In the genomic region with DNA sequence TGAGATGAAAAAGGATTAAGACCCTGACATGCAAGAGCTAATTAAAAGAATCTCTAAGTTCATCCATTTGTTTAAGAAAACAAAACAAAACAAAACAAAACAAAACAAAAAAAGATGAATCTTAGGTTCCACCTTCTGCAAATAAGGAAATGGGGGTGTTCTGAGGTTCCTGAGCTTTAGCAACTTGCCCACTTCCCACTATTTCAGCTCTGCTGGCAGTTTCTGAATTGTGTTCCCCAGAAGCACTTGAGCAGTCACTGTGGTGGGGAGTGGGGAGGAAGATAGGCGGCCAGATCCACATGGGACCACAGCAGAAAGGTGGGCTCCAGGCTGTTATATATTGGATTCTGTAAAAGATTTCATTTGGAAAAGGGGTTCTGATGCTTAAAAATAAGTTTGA, we compare ENCODE assay signal across 15 cellular contexts. TPM values are rescaled to one million over a fixed set of nuclear protein-coding genes. Genes with fewer than 3 reads are reported as not detected.
DNase-seq lines count a peak whose midpoint lies in the region; ATAC-seq and TF ChIP-seq lines count a peak whose summit lies in the region.
"Had no signal": no experiment of that assay in that cellular context is flagged by ENCODE, and none has a peak within 500 bp of the region (broad histone marks: within the 10 kb centered on the region; RNA-seq: fewer than 3 reads in every experiment).

No MANE protein-coding gene starts in this region.

- TF ChIP-seq POLR2A in lower leg skin (IDR thresholded peaks at IDR 0.05) = no peak

- TF ChIP-seq CTCF in PC-3 (conservative IDR thresholded peaks at IDR 0.05; ENCODE audit: low read depth, low read length) (no peak), lower leg skin (IDR thresholded peaks at IDR 0.05) (no peak)

- no TSS peak for BruUV-seq in PC-3 (replicated peaks; lab: Mats Ljungman, UMichigan)

- CTCF ChIA-PET in PC-3 (lab: Charles Lee) = no interaction called here

- H3K27ac ChIP-seq in PC-3 (ENCODE audit: low read length) (peak overlapping the region; percentile 98), epithelial cell of prostate (peak overlapping the region; percentile 96)

- 91 to 94% methylated on average over 1 of the region's 1 CpG for WGBS in lower leg skin, 2 donors

- no peaks in the 10 kb centered on the region for H3F3A ChIP-seq in PC-3 (ENCODE audit: low read length, unreplicated experiment)

- no peaks in the 10 kb centered on the region for H3K9me2 ChIP-seq in PC-3 (replicated peaks; ENCODE audit: low read length)

- DNase-seq in SIG-M5 treated with dmso at 0.1 percent for 504 hours (lab: John Stamatoyannopoulos, UW; ENCODE audit: unreplicated experiment) = peak; percentile 47
- no peak for DNase-seq in SIG-M5 (lab: John Stamatoyannopoulos, UW)
- DNase-seq in PC-3 = no peak
- DNase-seq in epithelial cell of prostate (ENCODE audit: low read depth, low spot score) = no peak
- no peak for DNase-seq in midbrain (lab: John Stamatoyannopoulos, UW)
- DNase-seq in lower leg skin (ENCODE audit: low spot score in 2 of 2) = no peak
- DNase-seq in activated CD4-positive, alpha-beta T cell treated with anti-CD3 and anti-CD28 coated beads, Interleukin-2, amount 50 U/mL, for 48 hours = no peak
- DNase-seq: caudate nucleus; CD8-positive, alpha-beta T cell; mesendoderm; NCI-H1048; NCI-H774; right cardiac atrium had no signal

- H4K20me1 ChIP-seq in PC-3 (ENCODE audit: low read length) = no peaks in the 10 kb centered on the region

- intact Hi-C loops in PC-3 (cut with micrococcal nuclease) = loop anchor here (5.0 to 10.0 kb wide), 2 partner anchors 107 to 160 kb away; partner anchors contain the start of gene GALNT1
- intact Hi-C loops in lower leg skin (cut with DNase I; ENCODE audit: low total_unique reads) = no loop called here

- ATAC-seq in PC-3 = no peak
- ATAC-seq: activated CD4-positive, CD25-positive, alpha-beta regulatory T cell treated with anti-CD3 and anti-CD28 coated beads, Interleukin-2, amount 50 U/mL, for 24 hours; CD8-positive, alpha-beta T cell; right cardiac atrium had no signal

- peak overlapping the region; percentile 48; the same call in 1 of the 2 replicates for H3K4me3 ChIP-seq in PC-3 (ENCODE audit: low read length)
- H3K4me3 ChIP-seq in skeletal muscle satellite cell (ENCODE audit: low read length) = peak overlapping the region; percentile 52
- no peak overlapping the region for H3K4me3 ChIP-seq in lower leg skin (ENCODE audit: low read depth, poor library complexity, severe bottlenecking)

- H3K9me3 ChIP-seq in PC-3 (ENCODE audit: low read length) (no peaks in the 10 kb centered on the region), skeletal muscle satellite cell (replicated peaks; ENCODE audit: low read length) (no peaks in the 10 kb centered on the region)

- H3K4me1 ChIP-seq in PC-3 (ENCODE audit: insufficient read depth, low read length) = peaks cover 45% of the 10 kb centered on the region
- peaks cover 48% of the 10 kb centered on the region for H3K4me1 ChIP-seq in skeletal muscle satellite cell (ENCODE audit: control insufficient read depth, insufficient read depth, low read length)

- H3K79me2 ChIP-seq in PC-3 (ENCODE audit: low read length) = peaks cover 29% of the 10 kb centered on the region

- H3K27me3 ChIP-seq in PC-3 (ENCODE audit: low read length) (no peaks in the 10 kb centered on the region), skeletal muscle satellite cell (ENCODE audit: control insufficient read depth, insufficient read depth, low read length) (no peaks in the 10 kb centered on the region)

- POLR2A ChIA-PET in PC-3 (lab: Charles Lee; ENCODE audit: unreplicated experiment) = no interaction called here

- H3K9ac ChIP-seq in PC-3 (ENCODE audit: low read length) (peak overlapping the region; percentile 89), skeletal muscle satellite cell (ENCODE audit: low read depth, low read length) (peak overlapping the region; percentile 73)

- H3K36me3 ChIP-seq in PC-3 (ENCODE audit: low read depth, low read length) (no peaks in the 10 kb centered on the region), skeletal muscle satellite cell (ENCODE audit: insufficient read depth, low read length) (no peaks in the 10 kb centered on the region)

- H3K4me2 ChIP-seq in PC-3 (ENCODE audit: low read length) (peak overlapping the region; percentile 68), skeletal muscle satellite cell (ENCODE audit: low read length) (peak overlapping the region; percentile 47)

- H2AFZ ChIP-seq in PC-3 (ENCODE audit: low read length) = no peak overlapping the region

RNA-seq across cellular contexts. Expression of gene INO80C, which starts 20.3 kb away (rescaled TPM):
- total RNA-seq in PC-3 (2014; rRNA removed) = 6.8 and 16.1 TPM in 2 replicates
- 3.5 and 4.4 TPM in 2 replicates for total RNA-seq in skeletal muscle satellite cell (2012; rRNA removed)
- 10 to 100 TPM in 3 of 4 donors, 1 to 10 TPM in 1; 10.0 to 19.8 (median 15.2) TPM for total RNA-seq in lower leg skin
